In the genomic region with DNA sequence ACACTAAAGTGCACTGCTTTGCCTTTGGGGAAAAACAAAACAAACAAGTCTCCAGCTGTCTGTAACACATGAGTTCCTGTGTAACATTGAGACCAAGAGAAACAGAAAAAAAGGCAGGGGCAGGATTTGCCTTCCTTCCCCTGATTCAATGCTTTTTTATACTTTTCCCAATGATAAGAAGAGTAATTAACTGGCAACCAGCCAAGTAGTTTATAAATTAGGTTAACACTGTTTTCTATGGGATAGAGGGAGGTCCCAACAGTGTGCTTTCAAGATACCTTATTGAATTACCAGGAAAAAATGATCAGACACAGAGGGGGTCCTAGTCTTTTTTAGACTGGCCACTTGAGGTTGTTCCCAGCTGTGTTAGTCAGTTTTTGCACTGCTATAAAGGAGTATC, we compare ENCODE assay signal across 27 cellular contexts.
"Had no signal": no experiment of that assay in that cellular context is flagged by ENCODE, and none has a peak within 500 bp of the region (broad histone marks: within the 10 kb centered on the region; RNA-seq: fewer than 3 reads in every experiment).

No MANE protein-coding gene starts in this region.

- H3K4me3 ChIP-seq: lower lobe of right lung, pancreas, prostate gland, sigmoid colon, tibial nerve, uterus had no signal

- DNase-seq: hippocampal formation; kidney glomerular epithelial cell; left cardiac atrium; left ventricle myocardium superior; lower lobe of right lung; mammary epithelial cell; mesenchymal stem cell; naive thymus-derived CD8-positive, alpha-beta T cell; nucleus accumbens; pancreas; posterior cingulate gyrus; retina; right cardiac atrium; sigmoid colon; small intestine; stimulated activated CD4-positive, alpha-beta T cell treated with anti-CD3 and anti-CD28 coated beads, Interleukin-1b, Interleukin-23, amount 100 ng/mL, for 48 hours; stimulated activated CD4-positive, alpha-beta T cell treated with anti-CD3 and anti-CD28 coated beads, Interleukin-2, amount 100 ng/mL, for 48 hours; stimulated activated CD4-positive, alpha-beta T cell treated with anti-CD3 and anti-CD28 coated beads, Interleukin-4, amount 100 ng/mL, for 4 hours; stimulated activated CD8-positive, alpha-beta memory T cell treated with anti-CD3 and anti-CD28 coated beads, Interleukin-4, amount 100 ng/mL, for 48 hours; stimulated activated naive CD4-positive, alpha-beta T cell treated with Interleukin-2 at 50 U/mL for 16 hours; stimulated activated naive CD8-positive, alpha-beta T cell treated with anti-CD3 and anti-CD28 coated beads, Interleukin-15, amount 100 ng/mL, for 72 hours; substantia nigra; uterus had no signal

- H3K36me3 ChIP-seq: lower lobe of right lung, pancreas, prostate gland, sigmoid colon, tibial nerve, uterus had no signal

- H3K27me3 ChIP-seq: pancreas, sigmoid colon, tibial nerve, uterus had no signal

- H3K9me3 ChIP-seq: pancreas, prostate gland, uterus had no signal

- H3K4me1 ChIP-seq: lower lobe of right lung, pancreas, prostate gland, sigmoid colon, tibial nerve, uterus had no signal

- ATAC-seq: left cardiac atrium; left lobe of liver; left ventricle myocardium superior; lower lobe of right lung; naive thymus-derived CD8-positive, alpha-beta T cell; pancreas; right cardiac atrium; stimulated activated memory B cell treated with anti-CD40 and anti-IgM and Interleukin-4, amounts not matched to agents 10 μg/mL and 1 μg/mL and 100 μg/mL, for 72 hours; stimulated activated naive CD8-positive, alpha-beta T cell treated with anti-CD3 and anti-CD28 coated beads, Interleukin-15, amount 100 ng/mL, for 72 hours had no signal

- H3K27ac ChIP-seq: lower lobe of right lung, pancreas, prostate gland, sigmoid colon, tibial nerve, uterus had no signal
